ENCODE assay signal across 22 cellular contexts in genomic region chr3:122716667-122717066, GRCh38.
"Had no signal": no experiment of that assay in that cellular context is flagged by ENCODE, and none has a peak within 500 bp of the region (broad histone marks: within the 10 kb centered on the region; RNA-seq: fewer than 3 reads in every experiment).

No MANE protein-coding gene starts in this region.

- H3K4me3 Mint-ChIP-seq: dendritic cell treated with granulocyte-macrophage colony-stimulating factor and Interleukin-4, amounts not matched to agents 40 ng/mL and 50 ng/mL, for 4 days; endodermal cell; nephron had no signal

- DNase-seq: endodermal cell; foreskin melanocyte; head of caudate nucleus; kidney; left cardiac atrium; left ventricle myocardium inferior; lower lobe of right lung; mesenchymal stem cell; midbrain; occipital lobe; pancreas; right cardiac atrium; small intestine; stimulated activated CD4-positive, alpha-beta T cell treated with anti-CD3 and anti-CD28 coated beads, Interleukin-12 subunit alpha, Interleukin-12 subunit beta, amount 100 ng/mL, for 4 hours; stimulated activated CD8-positive, alpha-beta memory T cell treated with anti-CD3 and anti-CD28 coated beads, Interleukin-4, amount 100 ng/mL, for 48 hours; stimulated activated naive CD4-positive, alpha-beta T cell; stomach; substantia nigra; transverse colon had no signal

- ATAC-seq: left cardiac atrium, lower lobe of right lung, pancreas, right cardiac atrium had no signal

- H3K27me3 Mint-ChIP-seq: dendritic cell treated with granulocyte-macrophage colony-stimulating factor and Interleukin-4, amounts not matched to agents 40 ng/mL and 50 ng/mL, for 4 days; progenitor cell of endocrine pancreas had no signal

- H3K9me3 Mint-ChIP-seq: dendritic cell treated with granulocyte-macrophage colony-stimulating factor and Interleukin-4, amounts not matched to agents 40 ng/mL and 50 ng/mL, for 4 days; endodermal cell; nephron had no signal

- H3K4me1 Mint-ChIP-seq: endodermal cell, nephron had no signal

- H3K27ac Mint-ChIP-seq: dendritic cell treated with granulocyte-macrophage colony-stimulating factor and Interleukin-4, amounts not matched to agents 40 ng/mL and 50 ng/mL, for 4 days; endodermal cell; nephron; progenitor cell of endocrine pancreas had no signal
